ENCODE assay signal across 10 cellular contexts in the genomic region with DNA sequence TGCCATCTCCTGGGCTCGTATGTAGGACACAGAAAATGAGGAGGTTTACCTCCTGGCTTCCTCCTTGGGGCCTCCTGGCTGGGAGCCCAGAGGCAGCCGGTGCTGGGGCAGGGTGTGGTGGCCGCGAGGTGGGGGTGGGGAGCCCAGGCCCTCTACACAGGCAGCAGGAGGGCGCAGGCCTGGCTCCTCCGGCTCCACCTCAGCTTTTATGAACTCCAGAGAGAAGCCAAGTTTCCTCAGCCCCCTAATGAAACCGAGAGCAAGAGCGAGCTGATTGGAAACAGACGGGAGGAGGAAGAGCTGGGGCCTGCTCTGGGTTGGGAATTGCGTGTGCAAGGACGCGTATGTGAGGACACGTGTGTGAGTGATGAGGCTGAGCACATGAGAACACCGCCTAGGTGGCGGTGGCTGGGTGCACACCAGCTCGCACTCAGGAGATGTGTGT. TPM values are rescaled to one million over a fixed set of nuclear protein-coding genes. Genes with fewer than 3 reads are reported as not detected.
DNase-seq lines count a peak whose midpoint lies in the region; ATAC-seq lines count a peak whose summit lies in the region.
"Had no signal": no experiment of that assay in that cellular context is flagged by ENCODE, and none has a peak within 500 bp of the region (broad histone marks: within the 10 kb centered on the region; RNA-seq: fewer than 3 reads in every experiment).

No MANE protein-coding gene starts in this region.

- peak overlapping the region; percentile 7 for H3K27ac Mint-ChIP-seq in dendritic cell treated with granulocyte-macrophage colony-stimulating factor and Interleukin-4, amounts not matched to agents 40 ng/mL and 50 ng/mL, for 4 days
- H3K27ac Mint-ChIP-seq in CD4-positive, alpha-beta memory T cell = peak overlapping the region in 1 of 7 donors; percentile 22

- DNase-seq in AG20443 (ENCODE audit: low spot score) (peak; percentile 76), M059J (ENCODE audit: low read depth) (peak; percentile 24), NCI-H2227 treated with DMSO at 0.1 percent for 48 hours (lab: John Stamatoyannopoulos, UW) (no peak)
- DNase-seq in CD4-positive, alpha-beta memory T cell = no peak
- DNase-seq: activated CD4-positive, alpha-beta T cell treated with anti-CD3 and anti-CD28 coated beads for 4 hours had no signal

- H3K4me1 ChIP-seq in muscle layer of duodenum (ENCODE audit: control insufficient read depth in 1 of 2, insufficient read depth in 2 of 2, low read length in 2 of 2) = peaks cover 7 to 72% of the 10 kb centered on the region in 2 donors
- H3K4me1 ChIP-seq in CD4-positive, alpha-beta memory T cell (ENCODE audit: insufficient read depth, low read length) = peaks cover 8% of the 10 kb centered on the region
- H3K4me1 ChIP-seq: parathyroid adenoma had no signal

- no peaks in the 10 kb centered on the region for H3K27me3 ChIP-seq in muscle layer of duodenum (ENCODE audit: low read depth, low read length)
- H3K27me3 ChIP-seq in CD4-positive, alpha-beta memory T cell (ENCODE audit: insufficient read depth, low read length) = no peaks in the 10 kb centered on the region

- H3K4me3 ChIP-seq in muscle layer of duodenum (ENCODE audit: low read depth in 1 of 2, low read length in 2 of 2) = no peak overlapping the region
- no peak overlapping the region for H3K4me3 ChIP-seq in CD4-positive, alpha-beta memory T cell (ENCODE audit: low read length in 2 of 2)

- intact Hi-C loops in dendritic cell treated with granulocyte-macrophage colony-stimulating factor and Interleukin-4, amounts not matched to agents 40 ng/mL and 50 ng/mL, for 4 days (cut with micrococcal nuclease) = no loop called here
- intact Hi-C loops in CD4-positive, alpha-beta memory T cell (cut with micrococcal nuclease) = no loop called here

- H3K4me1 Mint-ChIP-seq in dendritic cell treated with granulocyte-macrophage colony-stimulating factor and Interleukin-4, amounts not matched to agents 40 ng/mL and 50 ng/mL, for 4 days (ENCODE audit: low read depth) = peaks cover 18% of the 10 kb centered on the region
- no peaks in the 10 kb centered on the region for H3K4me1 Mint-ChIP-seq in CD4-positive, alpha-beta memory T cell

- H3K36me3 ChIP-seq in muscle layer of duodenum (ENCODE audit: control insufficient read depth in 1 of 2, insufficient read depth in 2 of 2, low read length in 2 of 2) = peaks cover 9 to 33% of the 10 kb centered on the region in 2 donors
- no peaks in the 10 kb centered on the region for H3K36me3 ChIP-seq in CD4-positive, alpha-beta memory T cell (ENCODE audit: insufficient read depth, low read length)

- POLR2A ChIA-PET in CD4-positive, alpha-beta memory T cell (lab: Charles Lee; ENCODE audit: partially characterized antibody) = no interaction called here

- H3K27me3 Mint-ChIP-seq in dendritic cell treated with granulocyte-macrophage colony-stimulating factor and Interleukin-4, amounts not matched to agents 40 ng/mL and 50 ng/mL, for 4 days = peaks cover 16% of the 10 kb centered on the region
- H3K27me3 Mint-ChIP-seq in CD4-positive, alpha-beta memory T cell = no peaks in the 10 kb centered on the region

- H3K9me3 Mint-ChIP-seq in dendritic cell treated with granulocyte-macrophage colony-stimulating factor and Interleukin-4, amounts not matched to agents 40 ng/mL and 50 ng/mL, for 4 days = no peaks in the 10 kb centered on the region
- no peaks in the 10 kb centered on the region for H3K9me3 Mint-ChIP-seq in CD4-positive, alpha-beta memory T cell

- CTCF ChIA-PET in CD4-positive, alpha-beta memory T cell (lab: Charles Lee; ENCODE audit: partially characterized antibody) = interaction anchor here (2.3 kb wide), 1 partner anchor 18 kb away, joined by 11 read pairs; no protein-coding TSS in a partner anchor

- peak overlapping the region; percentile 58 for H3K27ac ChIP-seq in muscle layer of duodenum (ENCODE audit: low read length)
- no peak overlapping the region for H3K27ac ChIP-seq in CD4-positive, alpha-beta memory T cell (ENCODE audit: low read depth, low read length)
- H3K27ac ChIP-seq: parathyroid adenoma had no signal

- no peaks in the 10 kb centered on the region for H3K36me3 Mint-ChIP-seq in dendritic cell treated with granulocyte-macrophage colony-stimulating factor and Interleukin-4, amounts not matched to agents 40 ng/mL and 50 ng/mL, for 4 days (ENCODE audit: low read depth)
- H3K36me3 Mint-ChIP-seq in CD4-positive, alpha-beta memory T cell = no peaks in the 10 kb centered on the region

- H3K4me3 Mint-ChIP-seq in dendritic cell treated with granulocyte-macrophage colony-stimulating factor and Interleukin-4, amounts not matched to agents 40 ng/mL and 50 ng/mL, for 4 days = no peak overlapping the region
- H3K4me3 Mint-ChIP-seq in CD4-positive, alpha-beta memory T cell = no peak overlapping the region

- H3K9me3 ChIP-seq in muscle layer of duodenum (ENCODE audit: control insufficient read depth in 1 of 2, low read length in 2 of 2) = no peaks in the 10 kb centered on the region
- H3K9me3 ChIP-seq in CD4-positive, alpha-beta memory T cell (ENCODE audit: control insufficient read depth in 1 of 2, low read length in 2 of 2) = no peaks in the 10 kb centered on the region

- no peak for ATAC-seq in GM18870 (IDR thresholded peaks at IDR 0.05; ENCODE audit: unreplicated experiment)
- ATAC-seq in GM18520 (IDR thresholded peaks at IDR 0.05; ENCODE audit: unreplicated experiment) = no peak

RNA-seq across cellular contexts. Expression of a gene that starts 23.1 kb away (rescaled TPM):
- not detected in 2 replicates for total RNA-seq in M059J (2014; rRNA removed; shearing (Covaris generic))
- total RNA-seq in CD4-positive, alpha-beta memory T cell = 10 to 100 TPM; 16.1 to 16.9 TPM
- 1 to 10 TPM; 2.3 to 9.4 TPM for polyA plus RNA-seq in CD4-positive, alpha-beta memory T cell

RNA-seq across cellular contexts. Expression of a gene that starts 37.0 kb away (rescaled TPM):
- total RNA-seq in M059J (2014; rRNA removed; shearing (Covaris generic)) = 19.9 and 23.0 TPM in 2 replicates
- 10 to 100 TPM; 70.6 to 78.4 TPM for total RNA-seq in CD4-positive, alpha-beta memory T cell
- polyA plus RNA-seq in CD4-positive, alpha-beta memory T cell = 10 to 100 TPM; 18.0 to 24.9 TPM

RNA-seq across cellular contexts. Expression of a gene that starts 38.5 kb away (rescaled TPM):
- total RNA-seq in M059J (2014; rRNA removed; shearing (Covaris generic)) = 48.1 and 126 TPM in 2 replicates
- 10 to 100 TPM; 25.8 to 34.1 TPM for total RNA-seq in CD4-positive, alpha-beta memory T cell
- polyA plus RNA-seq in CD4-positive, alpha-beta memory T cell = 1 to 10 TPM in 1 of 2 donors, under 1 TPM in 1; 0.15 to 1.8 TPM

Comparison
In these comparisons a context has a peak if more than half of its experiments do, and no peak if none do; other contexts are left out.
1. DNase-seq: peak in AG20443 (single experiment) and M059J (single experiment); none in CD4-positive, alpha-beta memory T cell (0 of 5) and NCI-H2227 treated with DMSO at 0.1 percent for 48 hours (single experiment).
2. RNA of a gene that starts 23.1 kb away (total RNA-seq): 16.1 to 16.9 TPM in CD4-positive, alpha-beta memory T cell; not detected in M059J; every median in the first group is over 10 times any median in the second.